10 cellular contexts compared by ENCODE assay signal in genomic region chr2:72115361-72116080, GRCh38. TPM values are rescaled to one million over a fixed set of nuclear protein-coding genes. Genes with fewer than 3 reads are reported as not detected.
DNase-seq lines count a peak whose midpoint lies in the region; ATAC-seq, FAIRE-seq and TF ChIP-seq lines count a peak whose summit lies in the region.
"Had no signal": no experiment of that assay in that cellular context is flagged by ENCODE, and none has a peak within 500 bp of the region (broad histone marks: within the 10 kb centered on the region; RNA-seq: fewer than 3 reads in every experiment).

No MANE protein-coding gene starts in this region.

- FAIRE-seq in urothelium cell line (lab: Jason Lieb, UNC) = no peak

- peak; percentile 11 for DNase-seq in activated naive CD4-positive, alpha-beta T cell treated with anti-CD3 and anti-CD28 coated beads, Interleukin-2, amount 10 ng/mL, durations not matched to agents 7 days and 5 days
- no peak for DNase-seq in activated naive CD4-positive, alpha-beta T cell treated with anti-CD3 and anti-CD28 coated beads, Interleukin-2, amount 50 U/mL, for 16 hours
- DNase-seq in astrocyte of the cerebellum (ENCODE audit: low read depth) (peak; percentile 79), iPS-NIHi7 (ENCODE audit: extremely low spot score) (peak; percentile 83), urothelium cell line (ENCODE audit: low spot score) (peak; percentile 97), COR-L47 (lab: John Stamatoyannopoulos, UW) (no peak), tibial nerve (ENCODE audit: low spot score in 2 of 2) (no peak)
- DNase-seq: NCI-H2107 had no signal

- H3K36me3 Mint-ChIP-seq in activated naive CD4-positive, alpha-beta T cell treated with anti-CD3 and anti-CD28 coated beads, Interleukin-2, amount 10 ng/mL, durations not matched to agents 7 days and 5 days = no peaks in the 10 kb centered on the region

- H3K4me1 ChIP-seq in tibial nerve = peaks cover 0 to 12% (median 0%) of the 10 kb centered on the region in 4 donors

- no peak overlapping the region for H3K27ac Mint-ChIP-seq in activated naive CD4-positive, alpha-beta T cell treated with anti-CD3 and anti-CD28 coated beads, Interleukin-2, amount 10 ng/mL, durations not matched to agents 7 days and 5 days

- TF ChIP-seq CTCF in astrocyte of the cerebellum (IDR thresholded peaks at IDR 0.05; ENCODE audit: low read depth, low read length, missing control alignments) (no peak), tibial nerve (IDR thresholded peaks at IDR 0.05) (no peak)

- peaks cover 0 to 4% of the 10 kb centered on the region in 2 donors for H3K27me3 ChIP-seq in tibial nerve

- no peak for TF ChIP-seq POLR2A in tibial nerve (IDR thresholded peaks at IDR 0.05)

- H3K4me3 Mint-ChIP-seq in activated naive CD4-positive, alpha-beta T cell treated with anti-CD3 and anti-CD28 coated beads, Interleukin-2, amount 10 ng/mL, durations not matched to agents 7 days and 5 days = no peak overlapping the region

- H3K27me3 Mint-ChIP-seq in activated naive CD4-positive, alpha-beta T cell treated with anti-CD3 and anti-CD28 coated beads, Interleukin-2, amount 10 ng/mL, durations not matched to agents 7 days and 5 days = no peaks in the 10 kb centered on the region

- H3K9me3 Mint-ChIP-seq in activated naive CD4-positive, alpha-beta T cell treated with anti-CD3 and anti-CD28 coated beads, Interleukin-2, amount 10 ng/mL, durations not matched to agents 7 days and 5 days = no peaks in the 10 kb centered on the region

- WGBS in tibial nerve, 2 donors = 41 to 52% methylated on average over 10 to 13 of the region's 14 CpGs

- no peak for ATAC-seq in GM21825 (IDR thresholded peaks at IDR 0.05; ENCODE audit: unreplicated experiment)

- TF ChIP-seq EP300 in tibial nerve (IDR thresholded peaks at IDR 0.05) = no peak

- no peaks in the 10 kb centered on the region for H3K36me3 ChIP-seq in tibial nerve

- in situ Hi-C loops in astrocyte of the cerebellum (cut with HindIII; ENCODE audit: low sequenced_read_pairs) = no loop called here

- H3K4me3 ChIP-seq in astrocyte of the cerebellum (ENCODE audit: low read depth, low read length) = no peak overlapping the region
- no peak overlapping the region for H3K4me3 ChIP-seq in tibial nerve

- H3K4me1 Mint-ChIP-seq in activated naive CD4-positive, alpha-beta T cell treated with anti-CD3 and anti-CD28 coated beads, Interleukin-2, amount 10 ng/mL, durations not matched to agents 7 days and 5 days = no peaks in the 10 kb centered on the region

- CTCF ChIA-PET in activated naive CD4-positive, alpha-beta T cell treated with anti-CD3 and anti-CD28 coated beads, Interleukin-2, amount 10 ng/mL, durations not matched to agents 7 days and 5 days (lab: Charles Lee) = no interaction called here

- H3K27ac ChIP-seq in tibial nerve = no peak overlapping the region
- H3K27ac ChIP-seq: C4-2B had no signal

- no peaks in the 10 kb centered on the region for H3K9me3 ChIP-seq in tibial nerve

RNA-seq across cellular contexts. Expression of gene CYP26B1, which starts 32.1 kb away (rescaled TPM):
- 10 to 100 TPM; 14.4 to 37.7 (median 34.2) TPM for total RNA-seq in tibial nerve

Comparison
In these comparisons a context has a peak if more than half of its experiments do, and no peak if none do; other contexts are left out.
1. DNase-seq: peak in activated naive CD4-positive, alpha-beta T cell treated with anti-CD3 and anti-CD28 coated beads, Interleukin-2, amount 10 ng/mL, durations not matched to agents 7 days and 5 days (single experiment), astrocyte of the cerebellum (single experiment), iPS-NIHi7 (single experiment) and urothelium cell line (single experiment); none in activated naive CD4-positive, alpha-beta T cell treated with anti-CD3 and anti-CD28 coated beads, Interleukin-2, amount 50 U/mL, for 16 hours (single experiment), COR-L47 (single experiment) and tibial nerve (0 of 2).